Comparison of ENCODE assay signal across 22 cellular contexts in genomic region chr7:151298765-151299164, GRCh38.
"Had no signal": no experiment of that assay in that cellular context is flagged by ENCODE, and none has a peak within 500 bp of the region (broad histone marks: within the 10 kb centered on the region; RNA-seq: fewer than 3 reads in every experiment).

No MANE protein-coding gene starts in this region.

- H3K36me3 ChIP-seq: gastrocnemius medialis, neural progenitor cell, right atrium auricular region, suprapubic skin, transverse colon, vagina had no signal

- H3K79me2 ChIP-seq: parathyroid adenoma had no signal

- H2AFZ ChIP-seq: neural progenitor cell, parathyroid adenoma had no signal

- H3K27me3 ChIP-seq: right atrium auricular region, vagina had no signal

- H3K9ac ChIP-seq: neural progenitor cell, parathyroid adenoma had no signal

- H3K27ac ChIP-seq: epithelial cell of prostate, gastrocnemius medialis, neural progenitor cell, parathyroid adenoma, right atrium auricular region, suprapubic skin, transverse colon, vagina had no signal

- H3K4me3 ChIP-seq: gastrocnemius medialis, lung, mucosa of descending colon, neural progenitor cell, right atrium auricular region, smooth muscle cell, suprapubic skin, transverse colon, vagina had no signal

- H3K9me3 ChIP-seq: gastrocnemius medialis, mucosa of descending colon, right atrium auricular region, suprapubic skin, transverse colon, vagina had no signal

- DNase-seq: effector CD8-positive, alpha-beta T cell; foreskin fibroblast; gastrocnemius medialis; head of caudate nucleus; mesenchymal stem cell; mucosa of descending colon; naive thymus-derived CD4-positive, alpha-beta T cell; stimulated activated CD4-positive, alpha-beta T cell treated with anti-CD3 and anti-CD28 coated beads, Interleukin-12 subunit alpha, Interleukin-12 subunit beta, amount 100 ng/mL, for 4 hours; stimulated activated CD4-positive, alpha-beta T cell treated with anti-CD3 and anti-CD28 coated beads, Interleukin-1b, Interleukin-23, amount 100 ng/mL, for 48 hours; stimulated activated CD4-positive, alpha-beta T cell treated with anti-CD3 and anti-CD28 coated beads, Interleukin-4, amount 100 ng/mL, for 1 hour; stimulated activated CD8-positive, alpha-beta memory T cell treated with anti-CD3 and anti-CD28 coated beads, Interleukin-4, amount 100 ng/mL, for 48 hours; stimulated activated naive CD4-positive, alpha-beta T cell; stimulated activated naive CD8-positive, alpha-beta T cell treated with anti-CD3 and anti-CD28 coated beads, Interleukin-15, amount 100 ng/mL, for 72 hours; transverse colon had no signal

- H3K4me2 ChIP-seq: neural progenitor cell, smooth muscle cell had no signal
